In genomic region chr14:96754162-96754844, GRCh38 we compare ENCODE assay signal across 15 cellular contexts. TPM values are rescaled to one million over a fixed set of nuclear protein-coding genes. Genes with fewer than 3 reads are reported as not detected.
DNase-seq lines count a peak whose midpoint lies in the region; ATAC-seq and TF ChIP-seq lines count a peak whose summit lies in the region.
"Had no signal": no experiment of that assay in that cellular context is flagged by ENCODE, and none has a peak within 500 bp of the region (broad histone marks: within the 10 kb centered on the region; RNA-seq: fewer than 3 reads in every experiment).

No MANE protein-coding gene starts in this region.

- H3K4me3 ChIP-seq in coronary artery, result no peak overlapping the region
- H3K4me3 ChIP-seq: BLaER1 treated with 17β-estradiol and CSF1 and Interleukin-3, amounts not matched to agents 10 nM and 100 nM; thyroid gland had no signal

- H3K9me3 Mint-ChIP-seq in neural crest cell, result no peaks in the 10 kb centered on the region
- H3K9me3 Mint-ChIP-seq: activated CD4-positive, alpha-beta T cell treated with anti-CD3 and anti-CD28 coated beads, Interleukin-2, amount 10 ng/mL, durations not matched to agents 7 days and 5 days had no signal

- H3K27ac Mint-ChIP-seq in neural crest cell (ENCODE audit: unreplicated experiment), result peak overlapping the region; percentile 53
- H3K27ac Mint-ChIP-seq: activated CD4-positive, alpha-beta T cell treated with anti-CD3 and anti-CD28 coated beads, Interleukin-2, amount 10 ng/mL, durations not matched to agents 7 days and 5 days had no signal

- TF ChIP-seq CTCF in coronary artery (IDR thresholded peaks at IDR 0.05), result no peak
- TF ChIP-seq CTCF in neural crest cell (conservative IDR thresholded peaks at IDR 0.05), result no peak

- H3K4me1 Mint-ChIP-seq in neural crest cell, result peaks cover 39% of the 10 kb centered on the region
- H3K4me1 Mint-ChIP-seq: activated CD4-positive, alpha-beta T cell treated with anti-CD3 and anti-CD28 coated beads, Interleukin-2, amount 10 ng/mL, durations not matched to agents 7 days and 5 days had no signal

- H3K27me3 Mint-ChIP-seq in neural crest cell (ENCODE audit: low read depth), result no peaks in the 10 kb centered on the region

- peak overlapping the region; percentile 53 for H3K4me3 Mint-ChIP-seq in neural crest cell
- H3K4me3 Mint-ChIP-seq: activated CD4-positive, alpha-beta T cell treated with anti-CD3 and anti-CD28 coated beads, Interleukin-2, amount 10 ng/mL, durations not matched to agents 7 days and 5 days had no signal

- ATAC-seq in sciatic nerve, result no peak
- no peak for ATAC-seq in HG03097 (IDR thresholded peaks at IDR 0.05; ENCODE audit: low FRiP score, unreplicated experiment)

- no peaks in the 10 kb centered on the region for H3K36me3 Mint-ChIP-seq in neural crest cell (ENCODE audit: low read depth)

- intact Hi-C loops in sciatic nerve (cut with DNase I), result no loop called here

- H3K27ac ChIP-seq in coronary artery, result no peak overlapping the region
- H3K27ac ChIP-seq: BLaER1 treated with 17β-estradiol and CSF1 and Interleukin-3, amounts not matched to agents 10 nM and 100 nM; thyroid gland had no signal

- DNase-seq in NCI-H2171 treated with DMSO at 0.1 percent for 48 hours (lab: John Stamatoyannopoulos, UW), result peak; percentile 51
- DNase-seq in NCI-H2171 (lab: John Stamatoyannopoulos, UW), result no peak
- DNase-seq in NCI-H226, result peak; percentile 47
- peak; percentile 46 for DNase-seq in coronary artery (ENCODE audit: low spot score)
- no peak for DNase-seq in neural crest cell (ENCODE audit: low read depth, low spot score)
- no peak for DNase-seq in sciatic nerve (ENCODE audit: low spot score)
- DNase-seq in midbrain (lab: John Stamatoyannopoulos, UW), result no peak
- DNase-seq: activated CD4-positive, alpha-beta T cell treated with anti-CD3 and anti-CD28 coated beads, Interleukin-2, amount 10 ng/mL, durations not matched to agents 7 days and 5 days; activated naive CD4-positive, alpha-beta T cell treated with Interleukin-2 at 50 U/mL for 16 hours; activated T-cell treated with anti-CD3 and anti-CD28 coated beads for 4 hours; hippocampal formation; NCI-H2029 treated with DMSO at 0.1 percent for 48 hours; thyroid gland had no signal

RNA-seq across cellular contexts. Expression of gene VRK1, which starts 42.9 kb away (rescaled TPM):
- total RNA-seq in neural crest cell (59.8 and 62.1 TPM in 2 replicates), sciatic nerve (14.5 TPM)

Comparison
In these comparisons a context has a peak if more than half of its experiments do, and no peak if none do; other contexts are left out.
1. DNase-seq: peak in NCI-H2171 treated with DMSO at 0.1 percent for 48 hours (single experiment), NCI-H226 (single experiment) and coronary artery (single experiment); none in NCI-H2171 (single experiment), neural crest cell (single experiment), sciatic nerve (single experiment) and midbrain (single experiment).